Comparison of ENCODE assay signal across 11 cellular contexts in genomic region chrX:48761674-48762471, GRCh38. TPM values are rescaled to one million over a fixed set of nuclear protein-coding genes. Genes with fewer than 3 reads are reported as not detected.
DNase-seq lines count a peak whose midpoint lies in the region; ATAC-seq and TF ChIP-seq lines count a peak whose summit lies in the region.
"Had no signal": no experiment of that assay in that cellular context is flagged by ENCODE, and none has a peak within 500 bp of the region (broad histone marks: within the 10 kb centered on the region; RNA-seq: fewer than 3 reads in every experiment).

Gene GLOD5 (plus strand): TSS chrX:48761747. CDS start chrX:48761791, 44 bp downstream.

- no peak within 1 kb of the TSS for H2BK120ac ChIP-seq in mesendoderm (ENCODE audit: low read depth, low read length)

- no peaks in the 10 kb centered on the region for H3K4me1 ChIP-seq in mesendoderm (ENCODE audit: control insufficient read depth, low read depth, low read length)
- no peaks in the 10 kb centered on the region for H3K4me1 ChIP-seq in CD4-positive, alpha-beta memory T cell (ENCODE audit: insufficient read depth, low read length)
- H3K4me1 ChIP-seq: heart left ventricle had no signal

- no peak within 1 kb of the TSS for H3K23ac ChIP-seq in mesendoderm (ENCODE audit: low read length)

- H2AK5ac ChIP-seq in mesendoderm (ENCODE audit: low read length), result no peak within 1 kb of the TSS

- no peak within 1 kb of the TSS for H2BK5ac ChIP-seq in mesendoderm (ENCODE audit: low read length)

- H4K8ac ChIP-seq in mesendoderm (ENCODE audit: low read depth, low read length), result no peak within 1 kb of the TSS

- POLR2A ChIA-PET in CD4-positive, alpha-beta memory T cell (lab: Charles Lee; ENCODE audit: partially characterized antibody), result no interaction called here
- POLR2A ChIA-PET in CD4-positive, alpha-beta T cell (lab: Charles Lee), result no interaction called here

- H3K27me3 Mint-ChIP-seq in CD4-positive, alpha-beta memory T cell, result peaks cover 0 to 2% of the 10 kb centered on the region in 2 donors
- H3K27me3 Mint-ChIP-seq in CD4-positive, alpha-beta T cell, result no peaks in the 10 kb centered on the region

- ATAC-seq in GM18907 (IDR thresholded peaks at IDR 0.05; ENCODE audit: unreplicated experiment) (no peak), GM18870 (IDR thresholded peaks at IDR 0.05; ENCODE audit: unreplicated experiment) (no peak)
- no peak for ATAC-seq in CD4-positive, alpha-beta T cell (ENCODE audit: poor library complexity)

- H3K79me1 ChIP-seq in mesendoderm (ENCODE audit: low read length), result no peaks in the 10 kb centered on the region

- H3K9me3 ChIP-seq in CD4-positive, alpha-beta memory T cell (ENCODE audit: control insufficient read depth in 1 of 2, low read length in 2 of 2), result no peaks in the 10 kb centered on the region
- H3K9me3 ChIP-seq in CD4-positive, alpha-beta T cell (ENCODE audit: control insufficient read depth, low read length), result no peaks in the 10 kb centered on the region
- H3K9me3 ChIP-seq: heart left ventricle had no signal

- no peaks in the 10 kb centered on the region for H3K36me3 ChIP-seq in mesendoderm (ENCODE audit: control insufficient read depth, insufficient read depth, low read length)
- H3K36me3 ChIP-seq in CD4-positive, alpha-beta memory T cell (ENCODE audit: insufficient read depth, low read length), result no peaks in the 10 kb centered on the region
- H3K36me3 ChIP-seq: heart left ventricle had no signal

- H3K18ac ChIP-seq in mesendoderm (ENCODE audit: low read length), result no peak within 1 kb of the TSS

- no peak for TF ChIP-seq CTCF in CD4-positive, alpha-beta T cell (IDR thresholded peaks at IDR 0.05)

- H3K4ac ChIP-seq in mesendoderm (ENCODE audit: low read depth, low read length), result no peak within 1 kb of the TSS

- no peak within 1 kb of the TSS for H4K5ac ChIP-seq in mesendoderm (ENCODE audit: low read length)

- H3K4me2 ChIP-seq in mesendoderm (ENCODE audit: low read length), result no peak within 1 kb of the TSS

- no peaks in the 10 kb centered on the region for H3K27me3 ChIP-seq in mesendoderm (ENCODE audit: insufficient read depth, low read length, poor library complexity)
- no peaks in the 10 kb centered on the region for H3K27me3 ChIP-seq in CD4-positive, alpha-beta memory T cell (ENCODE audit: insufficient read depth, low read length)
- no peaks in the 10 kb centered on the region for H3K27me3 ChIP-seq in CD4-positive, alpha-beta T cell (ENCODE audit: control insufficient read depth, insufficient read depth, low read length)

- H3K56ac ChIP-seq in mesendoderm (ENCODE audit: low read length), result peak within 1 kb of the TSS; percentile 5

- H3K27ac ChIP-seq in mesendoderm (ENCODE audit: low read depth, low read length), result no peak within 1 kb of the TSS
- H3K27ac ChIP-seq in CD4-positive, alpha-beta memory T cell (ENCODE audit: low read depth, low read length), result no peak within 1 kb of the TSS
- H3K27ac ChIP-seq in CD4-positive, alpha-beta T cell (ENCODE audit: low read depth, low read length), result no peak within 1 kb of the TSS
- H3K27ac ChIP-seq: heart left ventricle had no signal

- WGBS in mesendoderm (ENCODE audit: extremely low coverage, insufficient coverage, low lambda C conversion rate), result no CpG with 5 or more reads among the region's 12 CpGs

- H3K4me3 Mint-ChIP-seq in CD4-positive, alpha-beta memory T cell, result no peak within 1 kb of the TSS
- no peak within 1 kb of the TSS for H3K4me3 Mint-ChIP-seq in CD4-positive, alpha-beta T cell

- H2BK15ac ChIP-seq in mesendoderm (replicated peaks; ENCODE audit: low read depth), result no peak within 1 kb of the TSS

- H3K27ac Mint-ChIP-seq in CD4-positive, alpha-beta memory T cell, result no peak within 1 kb of the TSS
- H3K27ac Mint-ChIP-seq in CD4-positive, alpha-beta T cell, result no peak within 1 kb of the TSS

- H3K9ac ChIP-seq in mesendoderm (ENCODE audit: low read length), result no peak within 1 kb of the TSS

- CTCF ChIA-PET in CD4-positive, alpha-beta memory T cell (lab: Charles Lee; ENCODE audit: partially characterized antibody), result interaction anchor here (1.3 kb wide), 1 partner anchor 10 kb away, joined by 4 read pairs; no protein-coding TSS in a partner anchor
- CTCF ChIA-PET in CD4-positive, alpha-beta T cell (lab: Charles Lee), result no interaction called here

- peaks cover 0 to 7% (median 1%) of the 10 kb centered on the region in 4 donors for H3K4me1 Mint-ChIP-seq in CD4-positive, alpha-beta memory T cell
- H3K4me1 Mint-ChIP-seq in CD4-positive, alpha-beta T cell (ENCODE audit: low read depth), result peaks cover 5% of the 10 kb centered on the region

- H3K36me3 Mint-ChIP-seq in CD4-positive, alpha-beta memory T cell, result no peaks in the 10 kb centered on the region
- H3K36me3 Mint-ChIP-seq in CD4-positive, alpha-beta T cell (ENCODE audit: low read depth), result no peaks in the 10 kb centered on the region

- no peaks in the 10 kb centered on the region for H3K79me2 ChIP-seq in mesendoderm (ENCODE audit: control insufficient read depth, insufficient read depth, low read length)

- DNase-seq in GM04504 (ENCODE audit: low read depth) (peak; percentile 3), NCI-H1436 treated with DMSO at 0.1 percent for 48 hours (lab: John Stamatoyannopoulos, UW) (peak; percentile 7), astrocyte of the hippocampus (ENCODE audit: low read depth, low spot score) (peak; percentile 26), mesendoderm (peak; percentile 75)
- no peak for DNase-seq in CD4-positive, alpha-beta memory T cell
- DNase-seq in CD4-positive, alpha-beta T cell, result no peak
- DNase-seq: heart left ventricle had no signal

- intact Hi-C loops in CD4-positive, alpha-beta memory T cell (cut with micrococcal nuclease), result no loop called here
- intact Hi-C loops in CD4-positive, alpha-beta T cell (cut with DNase I, micrococcal nuclease), result no loop called here

- H3K9me3 Mint-ChIP-seq in CD4-positive, alpha-beta memory T cell, result no peaks in the 10 kb centered on the region
- no peaks in the 10 kb centered on the region for H3K9me3 Mint-ChIP-seq in CD4-positive, alpha-beta T cell

- H3K4me3 ChIP-seq in mesendoderm (ENCODE audit: low read length), result no peak within 1 kb of the TSS
- no peak within 1 kb of the TSS for H3K4me3 ChIP-seq in CD4-positive, alpha-beta memory T cell (ENCODE audit: low read length in 2 of 2)
- H3K4me3 ChIP-seq: heart left ventricle had no signal

RNA-seq across cellular contexts. Expression of gene GLOD5, which starts in this region (rescaled TPM):
- polyA plus RNA-seq in mesendoderm (2013, experiment 1 of 2), result 0.21 TPM
- polyA plus RNA-seq in mesendoderm (2013, experiment 2 of 2), result 0.13 TPM
- not detected for total RNA-seq in CD4-positive, alpha-beta memory T cell
- polyA plus RNA-seq in CD4-positive, alpha-beta memory T cell, result not detected
- total RNA-seq in CD4-positive, alpha-beta T cell, result not detected
- total RNA-seq: heart left ventricle, LHCN-M2, subcutaneous adipose tissue had no signal
- polyA plus RNA-seq: heart left ventricle had no signal

Comparison
In these comparisons a context has a peak if more than half of its experiments do, and no peak if none do; other contexts are left out.
1. DNase-seq: peak in GM04504 (single experiment), NCI-H1436 treated with DMSO at 0.1 percent for 48 hours (single experiment), astrocyte of the hippocampus (single experiment) and mesendoderm (single experiment); none in CD4-positive, alpha-beta memory T cell (0 of 5) and CD4-positive, alpha-beta T cell (0 of 10).